Comparison of ENCODE assay signal across 8 cellular contexts in genomic region chr11:61752117-61752924, GRCh38. TPM values are rescaled to one million over a fixed set of nuclear protein-coding genes. Genes with fewer than 3 reads are reported as not detected.
DNase-seq lines count a peak whose midpoint lies in the region; ATAC-seq and TF ChIP-seq lines count a peak whose summit lies in the region.

MYRF (plus strand) TSS chr11:61752636; CDS start chr11:61752745, 109 bp downstream.

- 6% methylated on average over 36 of the region's 93 CpGs for WGBS in prostate gland

- H3K27ac ChIP-seq in cardiac muscle cell (peak within 1 kb of the TSS; percentile 85), prostate gland (no peak within 1 kb of the TSS)

- no peaks in the 10 kb centered on the region for H3K9me3 ChIP-seq in cardiac muscle cell (ENCODE audit: low read depth)
- no peaks in the 10 kb centered on the region for H3K9me3 ChIP-seq in prostate gland

- H3K27me3 ChIP-seq in cardiac muscle cell (no peaks in the 10 kb centered on the region), prostate gland (replicated peaks; ENCODE audit: insufficient read depth) (no peaks in the 10 kb centered on the region)

- peak; percentile 47 for TF ChIP-seq CTCF in cardiac muscle cell (IDR thresholded peaks at IDR 0.05; ENCODE audit: low read depth, low read length)
- TF ChIP-seq CTCF in prostate gland (IDR thresholded peaks at IDR 0.05), result peak in 2 of 4 experiments; percentile 40 to 59

- peak within 1 kb of the TSS; percentile 69 for H3K4me3 ChIP-seq in cardiac muscle cell
- peak within 1 kb of the TSS; percentile 22 to 25 for H3K4me3 ChIP-seq in prostate gland

- no peak for TF ChIP-seq POLR2A in prostate gland (IDR thresholded peaks at IDR 0.05)

- intact Hi-C loops in prostate gland (cut with DNase I), result no loop called here

- no peaks in the 10 kb centered on the region for H3K9me3 Mint-ChIP-seq in activated naive CD4-positive, alpha-beta T cell treated with anti-CD3 and anti-CD28 coated beads, Interleukin-2, amount 50 U/mL, for 72 hours

- H3K36me3 ChIP-seq in cardiac muscle cell, result no peaks in the 10 kb centered on the region
- H3K36me3 ChIP-seq in prostate gland, result no peaks in the 10 kb centered on the region

- DNase-seq in AG08396 (ENCODE audit: low spot score) (peak; percentile 90), SK-MEL-5 (ENCODE audit: low read depth, low spot score) (peak; percentile 38), cardiac muscle cell (ENCODE audit: low read depth in 1 of 2, low spot score in 1 of 2) (peak; percentile 58 to 83), prostate gland (ENCODE audit: low spot score) (peak; percentile 19), globus pallidus (ENCODE audit: low spot score) (no peak)
- peak in 1 of 2 donors; percentile 80 for DNase-seq in activated naive CD4-positive, alpha-beta T cell treated with anti-CD3 and anti-CD28 coated beads, Interleukin-2, amount 50 U/mL, for 72 hours (ENCODE audit: low spot score in 2 of 2)

- no peak within 1 kb of the TSS for H3K27ac Mint-ChIP-seq in activated naive CD4-positive, alpha-beta T cell treated with anti-CD3 and anti-CD28 coated beads, Interleukin-2, amount 50 U/mL, for 72 hours

- peak; percentile 36 for ATAC-seq in GM21423 (IDR thresholded peaks at IDR 0.05; ENCODE audit: unreplicated experiment)
- peak; percentile 78 to 93 for ATAC-seq in activated naive CD4-positive, alpha-beta T cell treated with anti-CD3 and anti-CD28 coated beads, Interleukin-2, amount 50 U/mL, for 72 hours
- ATAC-seq in GM21723 (IDR thresholded peaks at IDR 0.05; ENCODE audit: unreplicated experiment), result no peak

- H3K36me3 Mint-ChIP-seq in activated naive CD4-positive, alpha-beta T cell treated with anti-CD3 and anti-CD28 coated beads, Interleukin-2, amount 50 U/mL, for 72 hours, result no peaks in the 10 kb centered on the region

- in situ Hi-C loops in SK-MEL-5 (cut with HindIII; ENCODE audit: low pct_unique_long_range_greater_than_20kb, low sequenced_read_pairs), result no loop called here

- H3K4me1 ChIP-seq in cardiac muscle cell (ENCODE audit: low read depth) (peaks cover 36% of the 10 kb centered on the region), prostate gland (replicated peaks) (no peaks in the 10 kb centered on the region)

RNA-seq across cellular contexts. Expression of gene MYRF, which starts in this region (rescaled TPM):
- total RNA-seq in SK-MEL-5 (2014; rRNA removed; shearing (Covaris generic)), result 1.7 and 2.2 TPM in 2 replicates
- 6.7 and 8.5 TPM in 2 replicates for polyA plus RNA-seq in SK-MEL-5 (2015; cell fraction: cytosol; rRNA removed)
- 12.9 and 16.5 TPM in 2 replicates for polyA plus RNA-seq in SK-MEL-5 (2015; cell fraction: nucleus; rRNA removed)
- 1 to 10 TPM in 1 of 2 donors, under 1 TPM in 1; 0.93 to 1.6 TPM for total RNA-seq in activated naive CD4-positive, alpha-beta T cell treated with anti-CD3 and anti-CD28 coated beads, Interleukin-2, amount 50 U/mL, for 72 hours
- total RNA-seq in cardiac muscle cell (48.0 and 56.9 TPM in 2 replicates), prostate gland (1 to 10 TPM in 1 of 2 donors, under 1 TPM in 1; 0.77 to 3.4 TPM)
- 29.3 and 41.2 TPM in 2 replicates for polyA plus RNA-seq in cardiac muscle cell

Comparison
In these comparisons a context has a peak if more than half of its experiments do, and no peak if none do; other contexts are left out.
1. RNA of gene MYRF (total RNA-seq): 48.0 to 56.9 TPM in cardiac muscle cell; 0.77 to 3.4 TPM in prostate gland, 1.7 to 2.2 TPM in SK-MEL-5 and 0.93 to 1.6 TPM in activated naive CD4-positive, alpha-beta T cell treated with anti-CD3 and anti-CD28 coated beads, Interleukin-2, amount 50 U/mL, for 72 hours; every median in the first group is over 10 times any median in the second.